Comparison of ENCODE assay signal across 8 cellular contexts in genomic region chr19:36837525-36837901, GRCh38. TPM values are rescaled to one million over a fixed set of nuclear protein-coding genes. Genes with fewer than 3 reads are reported as not detected.
DNase-seq lines count a peak whose midpoint lies in the region; ATAC-seq, FAIRE-seq and TF ChIP-seq lines count a peak whose summit lies in the region.

No MANE protein-coding gene starts in this region.

- TF ChIP-seq CTCF in body of pancreas (IDR thresholded peaks at IDR 0.05) (no peak), HepG2 (CRISPR knock-in tag; IDR thresholded peaks at IDR 0.05) (no peak), thyroid gland (IDR thresholded peaks at IDR 0.05) (no peak)

- H3K9me3 ChIP-seq in body of pancreas (peaks cover 0 to 14% (median 0%) of the 10 kb centered on the region in 3 donors), HepG2 (ENCODE audit: low read length) (peaks cover 36% of the 10 kb centered on the region), thyroid gland (no peaks in the 10 kb centered on the region)

- in situ Hi-C loops in HepG2 (cut with HindIII; ENCODE audit: extremely low pct_ligation_motif_present, low pct_unique_long_range_greater_than_20kb), result no loop called here

- TF ChIP-seq RAD21 in HepG2 (CRISPR knock-in tag; IDR thresholded peaks at IDR 0.05), result no peak

- FAIRE-seq in HepG2 (lab: Jason Lieb, UNC), result no peak

- CTCF ChIA-PET in HepG2 (lab: Yijun Ruan, JAX; ENCODE audit: low intra/inter-chr PET ratio, low total read pairs), result no interaction called here

- TF ChIP-seq EP300 in HepG2 (IDR thresholded peaks at IDR 0.05; ENCODE audit: low read depth in 2 of 2, low read length in 2 of 2), result no peak
- TF ChIP-seq EP300 in HepG2 (CRISPR knock-in tag; IDR thresholded peaks at IDR 0.05; ENCODE audit: borderline replicate concordance), result no peak

- H3K36me3 ChIP-seq in body of pancreas (replicated peaks in 1 of 2; ENCODE audit: insufficient read depth in 1 of 2, low read depth in 2 of 2) (no peaks in the 10 kb centered on the region), HepG2 (replicated peaks in 1 of 2; ENCODE audit: control insufficient read depth in 1 of 2, insufficient read depth in 2 of 2, low read length in 2 of 2) (peaks cover 0 to 7% of the 10 kb centered on the region in 2 experiments; a peak in 2 of 5 replicates), thyroid gland (peaks cover 6 to 9% of the 10 kb centered on the region in 2 donors)

- peak; percentile 47 for DNase-seq in NCI-H82 (lab: John Stamatoyannopoulos, UW)
- DNase-seq in NCI-H82 treated with DMSO at 0.1 percent for 48 hours (lab: John Stamatoyannopoulos, UW; ENCODE audit: unreplicated experiment), result no peak
- peak in 3 of 4 donors; percentile 13 to 15 (median 14) for DNase-seq in body of pancreas
- peak; percentile 31 for DNase-seq in HepG2 (ENCODE audit: low spot score)
- peak in 1 of 2 donors; percentile 4 for DNase-seq in thyroid gland
- DNase-seq in GDM1 (lab: John Stamatoyannopoulos, UW), result no peak
- DNase-seq in activated CD4-positive, alpha-beta T cell treated with anti-CD3 and anti-CD28 coated beads, Interleukin-2, amount 50 U/mL, for 4 hours, result no peak
- no peak for DNase-seq in ureter (ENCODE audit: low spot score)

- H3K4me1 ChIP-seq in body of pancreas, result peaks cover 22% of the 10 kb centered on the region
- peaks cover 19% of the 10 kb centered on the region for H3K4me1 ChIP-seq in HepG2 (ENCODE audit: insufficient read depth, low read length)
- peaks cover 9 to 11% of the 10 kb centered on the region in 2 donors for H3K4me1 ChIP-seq in thyroid gland

- intact Hi-C loops in body of pancreas (cut with DNase I), result no loop called here
- intact Hi-C loops in HepG2 (cut with micrococcal nuclease; ENCODE audit: unreplicated experiment), result loop anchor here (5.0 kb wide), 2 partner anchors 150 to 265 kb away; partner anchors contain the start of genes ZNF529 and ZNF567
- intact Hi-C loops in thyroid gland (cut with DNase I), result no loop called here

- peak overlapping the region; percentile 38 to 63 for H3K4me3 ChIP-seq in body of pancreas
- H3K4me3 ChIP-seq in HepG2 (replicated peaks in 1 of 3; ENCODE audit: insufficient read depth in 1 of 3, low read depth in 2 of 3, low read length in 3 of 3), result peak overlapping the region; percentile 77 to 85 (median 84)
- peak overlapping the region; percentile 65 to 92 (median 89) for H3K4me3 ChIP-seq in thyroid gland (replicated peaks in 1 of 3)

- H3K4me2 ChIP-seq in HepG2 (ENCODE audit: low read depth, low read length), result peak overlapping the region; percentile 80

- H3K79me2 ChIP-seq in HepG2 (ENCODE audit: insufficient read depth, low read length), result peaks cover 8% of the 10 kb centered on the region

- TF ChIP-seq POLR2A in body of pancreas (IDR thresholded peaks at IDR 0.05), result no peak
- TF ChIP-seq POLR2A in HepG2 (IDR thresholded peaks at IDR 0.05; ENCODE audit: insufficient read depth in 1 of 2, low read depth in 2 of 2, low read length in 2 of 2), result no peak
- TF ChIP-seq POLR2A in thyroid gland (IDR thresholded peaks at IDR 0.05), result no peak

- H4K20me1 ChIP-seq in HepG2 (ENCODE audit: insufficient read depth, low read length), result no peaks in the 10 kb centered on the region

- 4 to 6% methylated on average over 6 of the region's 6 CpGs for WGBS in body of pancreas, 2 donors
- 1% methylated on average over 6 of the region's 6 CpGs for WGBS in HepG2 (ENCODE audit: low lambda C conversion rate)
- WGBS in thyroid gland, 2 donors, result 9 to 13% methylated on average over 6 of the region's 6 CpGs

- H2AFZ ChIP-seq in HepG2 (ENCODE audit: low read length), result peak overlapping the region; percentile 95

- BruUV-seq in HepG2 (replicated peaks; lab: Mats Ljungman, UMichigan), result no TSS peak

- peak overlapping the region; percentile 82 for H3K9ac ChIP-seq in HepG2 (ENCODE audit: insufficient read depth, low read depth, low read length)

- POLR2A ChIA-PET in HepG2 (lab: Yijun Ruan, JAX), result interaction anchor here (0.7 to 3.6 kb wide), 16 partner anchors 9 to 855 kb away, joined by 3 to 169 read pairs (median 6); partner anchors contain the start of genes ZNF146, ZNF260, ZNF345 and ZNF382

- peak overlapping the region; percentile 72 to 90 (median 79) for H3K27ac ChIP-seq in body of pancreas
- H3K27ac ChIP-seq in HepG2 (ENCODE audit: extremely low read length, insufficient read depth, low read length), result peak overlapping the region; percentile 86
- peak overlapping the region; percentile 79 to 92 (median 85) for H3K27ac ChIP-seq in thyroid gland

- peak; percentile 1 for ATAC-seq in body of pancreas
- peak; percentile 14 for ATAC-seq in HepG2

- no peaks in the 10 kb centered on the region for H3K27me3 ChIP-seq in body of pancreas
- no peaks in the 10 kb centered on the region; a peak in 1 of 5 replicates for H3K27me3 ChIP-seq in HepG2 (ENCODE audit: control insufficient read depth in 1 of 2, insufficient read depth in 2 of 2, low read length in 2 of 2)
- no peaks in the 10 kb centered on the region for H3K27me3 ChIP-seq in thyroid gland

TF ChIP-seq in HepG2, 621 proteins besides CTCF, POLR2A, EP300 and RAD21 (continues in another document):
- TF ChIP-seq FOXA3 (CRISPR knock-in tag; IDR thresholded peaks at IDR 0.05), result peak; percentile 26
- TF ChIP-seq, protein P1, sequence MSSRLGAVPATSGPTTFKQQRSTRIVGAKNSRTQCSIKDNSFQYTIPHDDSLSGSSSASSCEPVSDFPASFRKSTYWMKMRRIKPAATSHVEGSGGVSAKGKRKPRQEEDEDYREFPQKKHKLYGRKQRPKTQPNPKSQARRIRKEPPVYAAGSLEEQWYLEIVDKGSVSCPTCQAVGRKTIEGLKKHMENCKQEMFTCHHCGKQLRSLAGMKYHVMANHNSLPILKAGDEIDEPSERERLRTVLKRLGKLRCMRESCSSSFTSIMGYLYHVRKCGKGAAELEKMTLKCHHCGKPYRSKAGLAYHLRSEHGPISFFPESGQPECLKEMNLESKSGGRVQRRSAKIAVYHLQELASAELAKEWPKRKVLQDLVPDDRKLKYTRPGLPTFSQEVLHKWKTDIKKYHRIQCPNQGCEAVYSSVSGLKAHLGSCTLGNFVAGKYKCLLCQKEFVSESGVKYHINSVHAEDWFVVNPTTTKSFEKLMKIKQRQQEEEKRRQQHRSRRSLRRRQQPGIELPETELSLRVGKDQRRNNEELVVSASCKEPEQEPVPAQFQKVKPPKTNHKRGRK (CRISPR knock-in tag; IDR thresholded peaks at IDR 0.05), result 0 out of 2 replicates have a peak, but pooled peaks have one; percentile 20

RNA-seq across cellular contexts. Expression of gene ZNF790, which starts 0.7 kb away (rescaled TPM):
- total RNA-seq in body of pancreas (1 to 10 TPM; 1.6 to 5.7 TPM), HepG2 (2016; rRNA removed; fragmentation: Illumina TruSeq; extraction: Trizol) (5.3 and 8.5 TPM in 2 replicates), thyroid gland (10 to 100 TPM in 3 of 4 donors, 1 to 10 TPM in 1; 9.8 to 18.7 (median 14.6) TPM), ureter (11.3 TPM)
- 0.53 and 1.6 TPM in 2 replicates for total RNA-seq in HepG2 (2016; cell fraction: cytosol; rRNA removed; fragmentation: Illumina TruSeq; extraction: Trizol; ENCODE audit: low read depth)
- 5.9 and 7.8 TPM in 2 replicates for total RNA-seq in HepG2 (2016; cell fraction: insoluble cytoplasmic fraction; rRNA removed; fragmentation: Illumina TruSeq; extraction: Trizol)
- 2.3 and 2.4 TPM in 2 replicates for total RNA-seq in HepG2 (2016; cell fraction: membrane; rRNA removed; fragmentation: Illumina TruSeq; extraction: Trizol)
- 4.9 and 8.2 TPM in 2 replicates for total RNA-seq in HepG2 (2016; cell fraction: nucleus; rRNA removed; fragmentation: Illumina TruSeq; extraction: Trizol)
- 1.3 and 1.4 TPM in 2 replicates for polyA plus RNA-seq in HepG2 (2011; rRNA removed)
- 1.1 and 1.6 TPM in 2 replicates for polyA plus RNA-seq in HepG2 (2011; cell fraction: cytosol; rRNA removed)
- 1.00 and 1.8 TPM in 2 replicates for polyA plus RNA-seq in HepG2 (2011; cell fraction: nucleus; rRNA removed)
- 2.2 and 3.4 TPM in 2 replicates for polyA plus RNA-seq in HepG2 (2012)
- 0.18 and 0.33 TPM in 2 replicates for polyA plus RNA-seq in HepG2 (2016; cell fraction: cytosol; fragmentation: Illumina TruSeq; extraction: Trizol; ENCODE audit: low read depth)
- polyA plus RNA-seq in HepG2 (2016; cell fraction: insoluble cytoplasmic fraction; fragmentation: Illumina TruSeq; extraction: Trizol; ENCODE audit: low read depth), result 3.4 TPM in 2 replicates
- polyA plus RNA-seq in HepG2 (2016; cell fraction: membrane; fragmentation: Illumina TruSeq; extraction: Trizol; ENCODE audit: low read depth), result 0.36 and 0.84 TPM in 2 replicates
- 3.5 and 4.3 TPM in 2 replicates for polyA plus RNA-seq in HepG2 (2016; cell fraction: nucleus; fragmentation: Illumina TruSeq; extraction: Trizol; ENCODE audit: insufficient read depth, low read depth)
- 1.0 TPM in 1 of 2 replicates, not detected in the other for polyA minus RNA-seq in HepG2 (2011; rRNA and poly(A)+ RNA removed; ENCODE audit: low replicate concordance)
- 1.5 and 2.0 TPM in 2 replicates for polyA minus RNA-seq in HepG2 (2011; cell fraction: cytosol; rRNA and poly(A)+ RNA removed)
- polyA minus RNA-seq in HepG2 (2011; cell fraction: nucleus; rRNA and poly(A)+ RNA removed), result 10.2 and 13.6 TPM in 2 replicates

RNA-seq across cellular contexts. Expression of gene ZNF345, which starts 13.2 kb away (rescaled TPM):
- total RNA-seq in body of pancreas (1 to 10 TPM; 1.3 TPM), HepG2 (2016; rRNA removed; fragmentation: Illumina TruSeq; extraction: Trizol) (2.9 and 3.0 TPM in 2 replicates), thyroid gland (10 to 100 TPM in 1 of 4 donors, 1 to 10 TPM in 3; 6.0 to 11.6 (median 8.2) TPM), ureter (9.8 TPM)
- 0.62 and 1.2 TPM in 2 replicates for total RNA-seq in HepG2 (2016; cell fraction: cytosol; rRNA removed; fragmentation: Illumina TruSeq; extraction: Trizol; ENCODE audit: low read depth)
- 3.0 and 3.7 TPM in 2 replicates for total RNA-seq in HepG2 (2016; cell fraction: insoluble cytoplasmic fraction; rRNA removed; fragmentation: Illumina TruSeq; extraction: Trizol)
- 1.2 and 1.3 TPM in 2 replicates for total RNA-seq in HepG2 (2016; cell fraction: membrane; rRNA removed; fragmentation: Illumina TruSeq; extraction: Trizol)
- 3.0 and 4.5 TPM in 2 replicates for total RNA-seq in HepG2 (2016; cell fraction: nucleus; rRNA removed; fragmentation: Illumina TruSeq; extraction: Trizol)
- 2.6 TPM in 2 replicates for polyA plus RNA-seq in HepG2 (2011; rRNA removed)
- polyA plus RNA-seq in HepG2 (2011; cell fraction: cytosol; rRNA removed), result 0.86 and 1.6 TPM in 2 replicates
- polyA plus RNA-seq in HepG2 (2011; cell fraction: nucleus; rRNA removed), result 3.9 and 8.2 TPM in 2 replicates
- 2.7 and 3.4 TPM in 2 replicates for polyA plus RNA-seq in HepG2 (2012)
- 0.19 TPM in 1 of 2 replicates, not detected in the other for polyA plus RNA-seq in HepG2 (2016; cell fraction: cytosol; fragmentation: Illumina TruSeq; extraction: Trizol; ENCODE audit: low read depth)
- polyA plus RNA-seq in HepG2 (2016; cell fraction: insoluble cytoplasmic fraction; fragmentation: Illumina TruSeq; extraction: Trizol; ENCODE audit: low read depth), result 1.9 and 2.2 TPM in 2 replicates
- 0.68 and 0.76 TPM in 2 replicates for polyA plus RNA-seq in HepG2 (2016; cell fraction: membrane; fragmentation: Illumina TruSeq; extraction: Trizol; ENCODE audit: low read depth)
- 5.4 and 5.8 TPM in 2 replicates for polyA plus RNA-seq in HepG2 (2016; cell fraction: nucleus; fragmentation: Illumina TruSeq; extraction: Trizol; ENCODE audit: insufficient read depth, low read depth)
- polyA minus RNA-seq in HepG2 (2011; rRNA and poly(A)+ RNA removed; ENCODE audit: low replicate concordance), result 1.2 TPM in 1 of 2 replicates, not detected in the other
- polyA minus RNA-seq in HepG2 (2011; cell fraction: cytosol; rRNA and poly(A)+ RNA removed), result 1.8 and 1.9 TPM in 2 replicates
- 3.7 and 5.8 TPM in 2 replicates for polyA minus RNA-seq in HepG2 (2011; cell fraction: nucleus; rRNA and poly(A)+ RNA removed)

Comparison
In these comparisons a context has a peak if more than half of its experiments do, and no peak if none do; other contexts are left out.
1. DNase-seq: peak in NCI-H82 (single experiment), body of pancreas (3 of 4) and HepG2 (single experiment); none in NCI-H82 treated with DMSO at 0.1 percent for 48 hours (single experiment), GDM1 (single experiment), activated CD4-positive, alpha-beta T cell treated with anti-CD3 and anti-CD28 coated beads, Interleukin-2, amount 50 U/mL, for 4 hours (0 of 2) and ureter (single experiment).
2. Peak in every context shown above with its lines, with median percentiles within 50 percentile points of each other: H3K27ac ChIP-seq and H3K4me3 ChIP-seq.